Comparison of ENCODE assay signal across 1 cellular context in the genomic region with DNA sequence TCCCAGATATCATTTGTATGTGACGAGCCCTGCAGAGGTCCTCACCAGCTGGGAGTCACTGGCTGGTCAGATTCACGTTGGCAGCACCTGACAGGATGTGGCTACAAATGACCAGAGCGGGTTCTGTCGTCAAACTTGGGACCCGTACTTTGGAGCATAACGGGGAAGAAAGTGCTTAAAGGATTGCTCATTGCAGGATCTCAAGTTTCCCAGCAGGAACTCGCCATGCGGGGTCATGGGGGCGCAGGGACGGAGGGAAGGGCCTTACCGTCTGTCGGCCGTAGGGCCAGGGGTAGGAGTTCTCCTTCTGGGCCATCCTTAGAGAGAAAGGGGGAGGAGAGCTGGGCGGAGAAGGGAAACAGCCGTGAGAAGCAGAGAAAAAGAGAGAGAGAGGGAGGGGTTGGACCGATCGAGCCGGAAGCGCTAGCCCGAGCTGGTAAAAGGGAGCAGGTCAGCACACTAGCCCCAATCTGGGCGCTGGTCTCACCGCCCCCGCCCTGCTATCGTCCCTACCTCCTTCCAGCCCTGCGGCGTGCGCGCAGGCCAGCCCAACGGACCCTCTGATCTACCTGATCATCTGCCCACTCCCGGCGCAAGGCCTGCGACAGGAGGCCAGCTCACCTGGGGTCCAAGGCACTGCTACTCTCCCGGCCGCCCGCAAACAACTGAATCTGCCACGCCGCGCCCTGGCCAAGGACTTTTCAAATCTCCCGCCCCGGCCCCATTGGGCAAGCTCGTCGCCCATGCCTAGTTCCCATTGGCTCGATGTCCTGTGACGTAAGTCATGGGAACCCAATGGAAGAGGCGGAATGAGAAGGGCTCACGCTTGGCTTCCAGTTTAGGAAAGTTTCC.
A peak's percentile ranks its signal among the peaks of the same experiment; 100 is the strongest.
TF ChIP-seq lines count a peak whose summit lies in the region.

A gene (minus strand): TSS at position 667 of the 852 bp plus-strand sequence. CDS start 351 bp downstream, at position 316.

TF ChIP-seq in K562, 482 proteins besides CTCF, POLR2A, EP300 and RAD21 (continued from another document and continues in another):
- TF ChIP-seq, protein P1, sequence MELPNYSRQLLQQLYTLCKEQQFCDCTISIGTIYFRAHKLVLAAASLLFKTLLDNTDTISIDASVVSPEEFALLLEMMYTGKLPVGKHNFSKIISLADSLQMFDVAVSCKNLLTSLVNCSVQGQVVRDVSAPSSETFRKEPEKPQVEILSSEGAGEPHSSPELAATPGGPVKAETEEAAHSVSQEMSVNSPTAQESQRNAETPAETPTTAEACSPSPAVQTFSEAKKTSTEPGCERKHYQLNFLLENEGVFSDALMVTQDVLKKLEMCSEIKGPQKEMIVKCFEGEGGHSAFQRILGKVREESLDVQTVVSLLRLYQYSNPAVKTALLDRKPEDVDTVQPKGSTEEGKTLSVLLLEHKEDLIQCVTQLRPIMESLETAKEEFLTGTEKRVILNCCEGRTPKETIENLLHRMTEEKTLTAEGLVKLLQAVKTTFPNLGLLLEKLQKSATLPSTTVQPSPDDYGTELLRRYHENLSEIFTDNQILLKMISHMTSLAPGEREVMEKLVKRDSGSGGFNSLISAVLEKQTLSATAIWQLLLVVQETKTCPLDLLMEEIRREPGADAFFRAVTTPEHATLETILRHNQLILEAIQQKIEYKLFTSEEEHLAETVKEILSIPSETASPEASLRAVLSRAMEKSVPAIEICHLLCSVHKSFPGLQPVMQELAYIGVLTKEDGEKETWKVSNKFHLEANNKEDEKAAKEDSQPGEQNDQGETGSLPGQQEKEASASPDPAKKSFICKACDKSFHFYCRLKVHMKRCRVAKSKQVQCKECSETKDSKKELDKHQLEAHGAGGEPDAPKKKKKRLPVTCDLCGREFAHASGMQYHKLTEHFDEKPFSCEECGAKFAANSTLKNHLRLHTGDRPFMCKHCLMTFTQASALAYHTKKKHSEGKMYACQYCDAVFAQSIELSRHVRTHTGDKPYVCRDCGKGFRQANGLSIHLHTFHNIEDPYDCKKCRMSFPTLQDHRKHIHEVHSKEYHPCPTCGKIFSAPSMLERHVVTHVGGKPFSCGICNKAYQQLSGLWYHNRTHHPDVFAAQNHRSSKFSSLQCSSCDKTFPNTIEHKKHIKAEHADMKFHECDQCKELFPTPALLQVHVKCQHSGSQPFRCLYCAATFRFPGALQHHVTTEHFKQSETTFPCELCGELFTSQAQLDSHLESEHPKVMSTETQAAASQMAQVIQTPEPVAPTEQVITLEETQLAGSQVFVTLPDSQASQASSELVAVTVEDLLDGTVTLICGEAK (IDR thresholded peaks at IDR 0.05) = 0 out of 2 replicates have a peak, but pooled peaks have one; percentile 21
- TF ChIP-seq, protein P1 (CRISPR knock-in tag; IDR thresholded peaks at IDR 0.05) = no peak; the same call in 1 of the 2 replicates
- TF ChIP-seq, protein P2, sequence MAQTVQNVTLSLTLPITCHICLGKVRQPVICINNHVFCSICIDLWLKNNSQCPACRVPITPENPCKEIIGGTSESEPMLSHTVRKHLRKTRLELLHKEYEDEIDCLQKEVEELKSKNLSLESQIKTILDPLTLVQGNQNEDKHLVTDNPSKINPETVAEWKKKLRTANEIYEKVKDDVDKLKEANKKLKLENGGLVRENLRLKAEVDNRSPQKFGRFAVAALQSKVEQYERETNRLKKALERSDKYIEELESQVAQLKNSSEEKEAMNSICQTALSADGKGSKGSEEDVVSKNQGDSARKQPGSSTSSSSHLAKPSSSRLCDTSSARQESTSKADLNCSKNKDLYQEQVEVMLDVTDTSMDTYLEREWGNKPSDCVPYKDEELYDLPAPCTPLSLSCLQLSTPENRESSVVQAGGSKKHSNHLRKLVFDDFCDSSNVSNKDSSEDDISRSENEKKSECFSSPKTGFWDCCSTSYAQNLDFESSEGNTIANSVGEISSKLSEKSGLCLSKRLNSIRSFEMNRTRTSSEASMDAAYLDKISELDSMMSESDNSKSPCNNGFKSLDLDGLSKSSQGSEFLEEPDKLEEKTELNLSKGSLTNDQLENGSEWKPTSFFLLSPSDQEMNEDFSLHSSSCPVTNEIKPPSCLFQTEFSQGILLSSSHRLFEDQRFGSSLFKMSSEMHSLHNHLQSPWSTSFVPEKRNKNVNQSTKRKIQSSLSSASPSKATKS (CRISPR knock-in tag; IDR thresholded peaks at IDR 0.05) = no peak
- TF ChIP-seq NFRKB (IDR thresholded peaks at IDR 0.05; ENCODE audit: low read depth) (0 out of 2 replicates have a peak, but pooled peaks have one; percentile 16), PML (IDR thresholded peaks at IDR 0.05; ENCODE audit: low read length) (peak; percentile 59; the same call in 1 of the 2 replicates), XRCC3 (IDR thresholded peaks at IDR 0.05) (no peak), POLR2H (tag; IDR thresholded peaks at IDR 0.05; ENCODE audit: low read depth) (peak; percentile 90), E2F3 (CRISPR knock-in tag; IDR thresholded peaks at IDR 0.05) (peak; percentile 86), CTBP1 (IDR thresholded peaks at IDR 0.05; ENCODE audit: borderline replicate concordance) (peak; percentile 35; the same call in 1 of the 2 replicates), ATF7 (IDR thresholded peaks at IDR 0.05) (peak; percentile 71; the same call in 1 of the 2 replicates), BCL6 (CRISPR knock-in tag; IDR thresholded peaks at IDR 0.05) (no peak), ETV5 (CRISPR knock-in tag; IDR thresholded peaks at IDR 0.05; ENCODE audit: low read depth) (peak; percentile 47; the same call in 1 of the 2 replicates), POLR2AphosphoS5 (IDR thresholded peaks at IDR 0.05; ENCODE audit: control insufficient read depth, insufficient read depth, low read depth, low read length) (peak; percentile 76; the same call in 1 of the 2 replicates), ZNF41 (CRISPR knock-in tag; conservative IDR thresholded peaks at IDR 0.05) (no peak), CBFA2T3 (IDR thresholded peaks at IDR 0.05) (0 out of 2 replicates have a peak, but pooled peaks have one; percentile 8), HCFC1 (IDR thresholded peaks at IDR 0.05; ENCODE audit: low read depth, low read length) (peak; percentile 5; the same call in 1 of the 2 replicates), MBD2 (IDR thresholded peaks at IDR 0.05; ENCODE audit: borderline replicate concordance, low read depth) (peak; percentile 76; the same call in 1 of the 2 replicates), NFYB (IDR thresholded peaks at IDR 0.05; ENCODE audit: extremely low read depth, insufficient read length) (peak; percentile 86), CCNT2 (IDR thresholded peaks at IDR 0.05; ENCODE audit: borderline replicate concordance, extremely low read depth, insufficient read length, low read depth, low read length) (no peak), ZEB2 (IDR thresholded peaks at IDR 0.05) (no peak), ZNF586 (CRISPR knock-in tag; conservative IDR thresholded peaks at IDR 0.05) (no peak), FOS (IDR thresholded peaks at IDR 0.05; ENCODE audit: extremely low read depth, insufficient read length) (peak; percentile 66), SMAD4 (CRISPR knock-in tag; conservative IDR thresholded peaks at IDR 0.05) (0 out of 2 replicates have a peak, but pooled peaks have one; percentile 37), TAF1 (IDR thresholded peaks at IDR 0.05; ENCODE audit: control insufficient read depth, extremely low read depth, insufficient read depth, low read length, severe bottlenecking) (peak; percentile 71), KLF1 (tag; IDR thresholded peaks at IDR 0.05) (no peak), HOXB6 (CRISPR knock-in tag; IDR thresholded peaks at IDR 0.05; ENCODE audit: borderline replicate concordance) (no peak), MYBL2 (IDR thresholded peaks at IDR 0.05; ENCODE audit: low read depth) (peak; percentile 98), MYBL2 (CRISPR knock-in tag; IDR thresholded peaks at IDR 0.05; ENCODE audit: borderline replicate concordance) (peak; percentile 89; the same call in 1 of the 2 replicates), SAP30 (IDR thresholded peaks at IDR 0.05; ENCODE audit: borderline replicate concordance, insufficient read depth, low read depth, low read length, poor library complexity, severe bottlenecking) (peak; percentile 99), ZNF274 (IDR thresholded peaks at IDR 0.05; ENCODE audit: borderline replicate concordance, low read depth, low read length) (no peak), EWSR1 (IDR thresholded peaks at IDR 0.05; ENCODE audit: borderline replicate concordance, low read depth, partially characterized antibody) (no peak), GABPB2 (CRISPR knock-in tag; conservative IDR thresholded peaks at IDR 0.05) (no peak), CREM (IDR thresholded peaks at IDR 0.05; ENCODE audit: low read depth) (peak; percentile 70)
- TF ChIP-seq, protein P3, sequence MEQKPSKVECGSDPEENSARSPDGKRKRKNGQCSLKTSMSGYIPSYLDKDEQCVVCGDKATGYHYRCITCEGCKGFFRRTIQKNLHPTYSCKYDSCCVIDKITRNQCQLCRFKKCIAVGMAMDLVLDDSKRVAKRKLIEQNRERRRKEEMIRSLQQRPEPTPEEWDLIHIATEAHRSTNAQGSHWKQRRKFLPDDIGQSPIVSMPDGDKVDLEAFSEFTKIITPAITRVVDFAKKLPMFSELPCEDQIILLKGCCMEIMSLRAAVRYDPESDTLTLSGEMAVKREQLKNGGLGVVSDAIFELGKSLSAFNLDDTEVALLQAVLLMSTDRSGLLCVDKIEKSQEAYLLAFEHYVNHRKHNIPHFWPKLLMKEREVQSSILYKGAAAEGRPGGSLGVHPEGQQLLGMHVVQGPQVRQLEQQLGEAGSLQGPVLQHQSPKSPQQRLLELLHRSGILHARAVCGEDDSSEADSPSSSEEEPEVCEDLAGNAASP (IDR thresholded peaks at IDR 0.05) = no peak
- TF ChIP-seq, protein P4, sequence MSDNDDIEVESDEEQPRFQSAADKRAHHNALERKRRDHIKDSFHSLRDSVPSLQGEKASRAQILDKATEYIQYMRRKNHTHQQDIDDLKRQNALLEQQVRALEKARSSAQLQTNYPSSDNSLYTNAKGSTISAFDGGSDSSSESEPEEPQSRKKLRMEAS (CRISPR knock-in tag; IDR thresholded peaks at IDR 0.05) = peak; percentile 88
- TF ChIP-seq, protein P5, sequence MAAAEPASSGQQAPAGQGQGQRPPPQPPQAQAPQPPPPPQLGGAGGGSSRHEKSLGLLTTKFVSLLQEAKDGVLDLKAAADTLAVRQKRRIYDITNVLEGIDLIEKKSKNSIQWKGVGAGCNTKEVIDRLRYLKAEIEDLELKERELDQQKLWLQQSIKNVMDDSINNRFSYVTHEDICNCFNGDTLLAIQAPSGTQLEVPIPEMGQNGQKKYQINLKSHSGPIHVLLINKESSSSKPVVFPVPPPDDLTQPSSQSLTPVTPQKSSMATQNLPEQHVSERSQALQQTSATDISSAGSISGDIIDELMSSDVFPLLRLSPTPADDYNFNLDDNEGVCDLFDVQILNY (CRISPR knock-in tag; IDR thresholded peaks at IDR 0.05) = peak; percentile 63; the same call in 1 of the 2 replicates
- TF ChIP-seq, protein P6, sequence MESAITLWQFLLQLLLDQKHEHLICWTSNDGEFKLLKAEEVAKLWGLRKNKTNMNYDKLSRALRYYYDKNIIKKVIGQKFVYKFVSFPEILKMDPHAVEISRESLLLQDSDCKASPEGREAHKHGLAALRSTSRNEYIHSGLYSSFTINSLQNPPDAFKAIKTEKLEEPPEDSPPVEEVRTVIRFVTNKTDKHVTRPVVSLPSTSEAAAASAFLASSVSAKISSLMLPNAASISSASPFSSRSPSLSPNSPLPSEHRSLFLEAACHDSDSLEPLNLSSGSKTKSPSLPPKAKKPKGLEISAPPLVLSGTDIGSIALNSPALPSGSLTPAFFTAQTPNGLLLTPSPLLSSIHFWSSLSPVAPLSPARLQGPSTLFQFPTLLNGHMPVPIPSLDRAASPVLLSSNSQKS (CRISPR knock-in tag; IDR thresholded peaks at IDR 0.05) = no peak
- TF ChIP-seq, protein P7, sequence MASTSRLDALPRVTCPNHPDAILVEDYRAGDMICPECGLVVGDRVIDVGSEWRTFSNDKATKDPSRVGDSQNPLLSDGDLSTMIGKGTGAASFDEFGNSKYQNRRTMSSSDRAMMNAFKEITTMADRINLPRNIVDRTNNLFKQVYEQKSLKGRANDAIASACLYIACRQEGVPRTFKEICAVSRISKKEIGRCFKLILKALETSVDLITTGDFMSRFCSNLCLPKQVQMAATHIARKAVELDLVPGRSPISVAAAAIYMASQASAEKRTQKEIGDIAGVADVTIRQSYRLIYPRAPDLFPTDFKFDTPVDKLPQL (IDR thresholded peaks at IDR 0.05; ENCODE audit: extremely low read depth, insufficient read length) = peak; percentile 56
